Comparison of ENCODE assay signal across 1 cellular context in the genomic region with DNA sequence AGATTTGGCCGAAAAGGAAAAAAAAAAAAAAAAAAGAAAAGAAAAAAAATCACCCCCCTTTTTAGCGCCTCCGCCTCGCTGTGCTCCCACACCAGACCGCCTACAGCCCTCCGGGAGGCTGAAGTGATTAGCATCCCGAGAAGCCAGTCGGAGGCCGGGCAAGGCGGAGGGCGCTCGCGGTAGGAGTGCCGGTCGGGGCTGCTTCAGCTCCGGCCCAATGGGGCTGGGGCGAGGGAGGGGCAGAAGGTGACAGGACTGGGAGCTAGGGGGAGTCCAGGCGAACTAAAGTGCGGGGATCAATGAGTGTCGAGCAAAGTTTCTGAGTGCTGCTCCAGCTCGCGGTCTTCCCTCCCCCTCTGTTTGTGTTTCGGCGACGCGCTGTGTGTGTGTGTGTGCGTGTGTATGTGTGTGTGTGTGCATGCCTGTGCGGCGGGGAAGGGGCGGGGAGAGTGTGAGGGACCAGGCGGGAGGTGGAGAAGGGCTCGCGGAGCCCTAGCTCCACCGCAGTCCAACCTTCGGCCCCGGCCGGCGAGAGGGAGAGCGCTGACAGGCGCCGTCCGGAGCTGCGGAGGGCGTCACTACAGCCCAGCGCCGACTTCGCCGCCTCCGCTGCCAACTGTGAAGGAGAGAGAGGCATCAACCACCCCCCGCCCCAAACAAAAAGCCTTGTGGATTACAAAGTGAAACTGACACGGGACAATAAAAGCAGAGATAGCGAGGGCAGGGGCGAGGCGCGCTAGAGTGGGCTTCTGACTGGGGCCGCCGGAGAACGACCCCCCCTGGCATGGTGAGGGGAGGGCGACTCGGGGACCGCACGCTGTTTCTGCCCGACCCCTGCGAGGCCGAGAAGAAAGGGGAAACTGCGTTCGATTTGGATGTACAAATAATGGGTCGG.
TF ChIP-seq lines count a peak whose summit lies in the region.

A gene with protein sequence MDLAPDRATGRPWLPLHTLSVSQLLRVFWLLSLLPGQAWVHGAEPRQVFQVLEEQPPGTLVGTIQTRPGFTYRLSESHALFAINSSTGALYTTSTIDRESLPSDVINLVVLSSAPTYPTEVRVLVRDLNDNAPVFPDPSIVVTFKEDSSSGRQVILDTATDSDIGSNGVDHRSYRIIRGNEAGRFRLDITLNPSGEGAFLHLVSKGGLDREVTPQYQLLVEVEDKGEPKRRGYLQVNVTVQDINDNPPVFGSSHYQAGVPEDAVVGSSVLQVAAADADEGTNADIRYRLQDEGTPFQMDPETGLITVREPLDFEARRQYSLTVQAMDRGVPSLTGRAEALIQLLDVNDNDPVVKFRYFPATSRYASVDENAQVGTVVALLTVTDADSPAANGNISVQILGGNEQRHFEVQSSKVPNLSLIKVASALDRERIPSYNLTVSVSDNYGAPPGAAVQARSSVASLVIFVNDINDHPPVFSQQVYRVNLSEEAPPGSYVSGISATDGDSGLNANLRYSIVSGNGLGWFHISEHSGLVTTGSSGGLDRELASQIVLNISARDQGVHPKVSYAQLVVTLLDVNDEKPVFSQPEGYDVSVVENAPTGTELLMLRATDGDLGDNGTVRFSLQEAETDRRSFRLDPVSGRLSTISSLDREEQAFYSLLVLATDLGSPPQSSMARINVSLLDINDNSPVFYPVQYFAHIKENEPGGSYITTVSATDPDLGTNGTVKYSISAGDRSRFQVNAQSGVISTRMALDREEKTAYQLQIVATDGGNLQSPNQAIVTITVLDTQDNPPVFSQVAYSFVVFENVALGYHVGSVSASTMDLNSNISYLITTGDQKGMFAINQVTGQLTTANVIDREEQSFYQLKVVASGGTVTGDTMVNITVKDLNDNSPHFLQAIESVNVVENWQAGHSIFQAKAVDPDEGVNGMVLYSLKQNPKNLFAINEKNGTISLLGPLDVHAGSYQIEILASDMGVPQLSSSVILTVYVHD (N-terminal part only) (plus strand): TSS at position 280 of the 895 bp plus-strand sequence. CDS start 1,457 bp downstream, outside the sequence.

TF ChIP-seq in HepG2, 621 proteins besides CTCF, POLR2A, EP300 and RAD21 (continued from another document and continues in another):
- TF ChIP-seq RARA (CRISPR knock-in tag; IDR thresholded peaks at IDR 0.05) (no peak), ARID2 (CRISPR knock-in tag; IDR thresholded peaks at IDR 0.05; ENCODE audit: borderline replicate concordance) (0 out of 2 replicates have a peak, but pooled peaks have one; percentile 20), ZNF260 (CRISPR knock-in tag; IDR thresholded peaks at IDR 0.05; ENCODE audit: borderline replicate concordance, low read depth) (no peak), ZNF777 (CRISPR knock-in tag; IDR thresholded peaks at IDR 0.05) (0 out of 2 replicates have a peak, but pooled peaks have one; percentile 40), HNRNPLL (IDR thresholded peaks at IDR 0.05; ENCODE audit: low read depth, low read length, poor library complexity, severe bottlenecking) (no peak), ZNF124 (CRISPR knock-in tag; IDR thresholded peaks at IDR 0.05) (0 out of 2 replicates have a peak, but pooled peaks have one; percentile 25), PHB2 (IDR thresholded peaks at IDR 0.05; ENCODE audit: partially characterized antibody) (no peak), CREM (IDR thresholded peaks at IDR 0.05) (no peak), CREM (CRISPR knock-in tag; IDR thresholded peaks at IDR 0.05) (no peak), ZNF546 (CRISPR knock-in tag; conservative IDR thresholded peaks at IDR 0.05) (peak; percentile 84; the same call in 1 of the 2 replicates), ZNF34 (CRISPR knock-in tag; IDR thresholded peaks at IDR 0.05; ENCODE audit: borderline replicate concordance) (no peak), ELF3 (CRISPR knock-in tag; IDR thresholded peaks at IDR 0.05) (no peak; the same call in 1 of the 2 replicates), MIXL1 (CRISPR knock-in tag; IDR thresholded peaks at IDR 0.05) (peak; percentile 69), ZNF614 (CRISPR knock-in tag; IDR thresholded peaks at IDR 0.05; ENCODE audit: borderline replicate concordance) (no peak), ZNF382 (CRISPR knock-in tag; IDR thresholded peaks at IDR 0.05; ENCODE audit: borderline replicate concordance) (no peak), ZNF562 (CRISPR knock-in tag; IDR thresholded peaks at IDR 0.05; ENCODE audit: borderline replicate concordance) (no peak), ZNF451 (CRISPR knock-in tag; IDR thresholded peaks at IDR 0.05) (no peak), RNF219 (CRISPR knock-in tag; IDR thresholded peaks at IDR 0.05) (no peak), PHF20 (CRISPR knock-in tag; IDR thresholded peaks at IDR 0.05) (peak; percentile 38; the same call in 1 of the 2 replicates), RBM39 (IDR thresholded peaks at IDR 0.05; ENCODE audit: low read depth, low read length, poor library complexity, severe bottlenecking) (peak; percentile 27), YEATS2 (CRISPR knock-in tag; IDR thresholded peaks at IDR 0.05; ENCODE audit: borderline replicate concordance) (no peak), GABPB1 (CRISPR knock-in tag; IDR thresholded peaks at IDR 0.05) (peak; percentile 61), ZFY (CRISPR knock-in tag; IDR thresholded peaks at IDR 0.05) (0 out of 2 replicates have a peak, but pooled peaks have one; percentile 37), SRSF4 (IDR thresholded peaks at IDR 0.05; ENCODE audit: low read depth, low read length, poor library complexity, severe bottlenecking) (no peak), THAP7 (CRISPR knock-in tag; IDR thresholded peaks at IDR 0.05) (no peak), ZNF570 (CRISPR knock-in tag; IDR thresholded peaks at IDR 0.05; ENCODE audit: borderline replicate concordance) (no peak), U2AF1 (optimal IDR thresholded peaks at IDR 0.05; ENCODE audit: low read depth, low read length) (no peak), SRF (IDR thresholded peaks at IDR 0.05; ENCODE audit: low read depth, low read length) (no peak), BRD4 (CRISPR knock-in tag; IDR thresholded peaks at IDR 0.05) (0 out of 2 replicates have a peak, but pooled peaks have one; percentile 52), ZNF660 (CRISPR knock-in tag; IDR thresholded peaks at IDR 0.05; ENCODE audit: borderline replicate concordance, low read depth) (no peak)
- TF ChIP-seq, protein P1, sequence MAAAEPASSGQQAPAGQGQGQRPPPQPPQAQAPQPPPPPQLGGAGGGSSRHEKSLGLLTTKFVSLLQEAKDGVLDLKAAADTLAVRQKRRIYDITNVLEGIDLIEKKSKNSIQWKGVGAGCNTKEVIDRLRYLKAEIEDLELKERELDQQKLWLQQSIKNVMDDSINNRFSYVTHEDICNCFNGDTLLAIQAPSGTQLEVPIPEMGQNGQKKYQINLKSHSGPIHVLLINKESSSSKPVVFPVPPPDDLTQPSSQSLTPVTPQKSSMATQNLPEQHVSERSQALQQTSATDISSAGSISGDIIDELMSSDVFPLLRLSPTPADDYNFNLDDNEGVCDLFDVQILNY (CRISPR knock-in tag; conservative IDR thresholded peaks at IDR 0.05): no peak
- TF ChIP-seq, protein P2, sequence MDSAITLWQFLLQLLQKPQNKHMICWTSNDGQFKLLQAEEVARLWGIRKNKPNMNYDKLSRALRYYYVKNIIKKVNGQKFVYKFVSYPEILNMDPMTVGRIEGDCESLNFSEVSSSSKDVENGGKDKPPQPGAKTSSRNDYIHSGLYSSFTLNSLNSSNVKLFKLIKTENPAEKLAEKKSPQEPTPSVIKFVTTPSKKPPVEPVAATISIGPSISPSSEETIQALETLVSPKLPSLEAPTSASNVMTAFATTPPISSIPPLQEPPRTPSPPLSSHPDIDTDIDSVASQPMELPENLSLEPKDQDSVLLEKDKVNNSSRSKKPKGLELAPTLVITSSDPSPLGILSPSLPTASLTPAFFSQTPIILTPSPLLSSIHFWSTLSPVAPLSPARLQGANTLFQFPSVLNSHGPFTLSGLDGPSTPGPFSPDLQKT (CRISPR knock-in tag; IDR thresholded peaks at IDR 0.05; ENCODE audit: borderline replicate concordance): no peak
- TF ChIP-seq, protein P3, sequence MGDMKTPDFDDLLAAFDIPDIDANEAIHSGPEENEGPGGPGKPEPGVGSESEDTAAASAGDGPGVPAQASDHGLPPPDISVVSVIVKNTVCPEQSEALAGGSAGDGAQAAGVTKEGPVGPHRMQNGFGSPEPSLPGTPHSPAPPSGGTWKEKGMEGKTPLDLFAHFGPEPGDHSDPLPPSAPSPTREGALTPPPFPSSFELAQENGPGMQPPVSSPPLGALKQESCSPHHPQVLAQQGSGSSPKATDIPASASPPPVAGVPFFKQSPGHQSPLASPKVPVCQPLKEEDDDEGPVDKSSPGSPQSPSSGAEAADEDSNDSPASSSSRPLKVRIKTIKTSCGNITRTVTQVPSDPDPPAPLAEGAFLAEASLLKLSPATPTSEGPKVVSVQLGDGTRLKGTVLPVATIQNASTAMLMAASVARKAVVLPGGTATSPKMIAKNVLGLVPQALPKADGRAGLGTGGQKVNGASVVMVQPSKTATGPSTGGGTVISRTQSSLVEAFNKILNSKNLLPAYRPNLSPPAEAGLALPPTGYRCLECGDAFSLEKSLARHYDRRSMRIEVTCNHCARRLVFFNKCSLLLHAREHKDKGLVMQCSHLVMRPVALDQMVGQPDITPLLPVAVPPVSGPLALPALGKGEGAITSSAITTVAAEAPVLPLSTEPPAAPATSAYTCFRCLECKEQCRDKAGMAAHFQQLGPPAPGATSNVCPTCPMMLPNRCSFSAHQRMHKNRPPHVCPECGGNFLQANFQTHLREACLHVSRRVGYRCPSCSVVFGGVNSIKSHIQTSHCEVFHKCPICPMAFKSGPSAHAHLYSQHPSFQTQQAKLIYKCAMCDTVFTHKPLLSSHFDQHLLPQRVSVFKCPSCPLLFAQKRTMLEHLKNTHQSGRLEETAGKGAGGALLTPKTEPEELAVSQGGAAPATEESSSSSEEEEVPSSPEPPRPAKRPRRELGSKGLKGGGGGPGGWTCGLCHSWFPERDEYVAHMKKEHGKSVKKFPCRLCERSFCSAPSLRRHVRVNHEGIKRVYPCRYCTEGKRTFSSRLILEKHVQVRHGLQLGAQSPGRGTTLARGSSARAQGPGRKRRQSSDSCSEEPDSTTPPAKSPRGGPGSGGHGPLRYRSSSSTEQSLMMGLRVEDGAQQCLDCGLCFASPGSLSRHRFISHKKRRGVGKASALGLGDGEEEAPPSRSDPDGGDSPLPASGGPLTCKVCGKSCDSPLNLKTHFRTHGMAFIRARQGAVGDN (CRISPR knock-in tag; IDR thresholded peaks at IDR 0.05): peak; percentile 82
- TF ChIP-seq, protein P4, sequence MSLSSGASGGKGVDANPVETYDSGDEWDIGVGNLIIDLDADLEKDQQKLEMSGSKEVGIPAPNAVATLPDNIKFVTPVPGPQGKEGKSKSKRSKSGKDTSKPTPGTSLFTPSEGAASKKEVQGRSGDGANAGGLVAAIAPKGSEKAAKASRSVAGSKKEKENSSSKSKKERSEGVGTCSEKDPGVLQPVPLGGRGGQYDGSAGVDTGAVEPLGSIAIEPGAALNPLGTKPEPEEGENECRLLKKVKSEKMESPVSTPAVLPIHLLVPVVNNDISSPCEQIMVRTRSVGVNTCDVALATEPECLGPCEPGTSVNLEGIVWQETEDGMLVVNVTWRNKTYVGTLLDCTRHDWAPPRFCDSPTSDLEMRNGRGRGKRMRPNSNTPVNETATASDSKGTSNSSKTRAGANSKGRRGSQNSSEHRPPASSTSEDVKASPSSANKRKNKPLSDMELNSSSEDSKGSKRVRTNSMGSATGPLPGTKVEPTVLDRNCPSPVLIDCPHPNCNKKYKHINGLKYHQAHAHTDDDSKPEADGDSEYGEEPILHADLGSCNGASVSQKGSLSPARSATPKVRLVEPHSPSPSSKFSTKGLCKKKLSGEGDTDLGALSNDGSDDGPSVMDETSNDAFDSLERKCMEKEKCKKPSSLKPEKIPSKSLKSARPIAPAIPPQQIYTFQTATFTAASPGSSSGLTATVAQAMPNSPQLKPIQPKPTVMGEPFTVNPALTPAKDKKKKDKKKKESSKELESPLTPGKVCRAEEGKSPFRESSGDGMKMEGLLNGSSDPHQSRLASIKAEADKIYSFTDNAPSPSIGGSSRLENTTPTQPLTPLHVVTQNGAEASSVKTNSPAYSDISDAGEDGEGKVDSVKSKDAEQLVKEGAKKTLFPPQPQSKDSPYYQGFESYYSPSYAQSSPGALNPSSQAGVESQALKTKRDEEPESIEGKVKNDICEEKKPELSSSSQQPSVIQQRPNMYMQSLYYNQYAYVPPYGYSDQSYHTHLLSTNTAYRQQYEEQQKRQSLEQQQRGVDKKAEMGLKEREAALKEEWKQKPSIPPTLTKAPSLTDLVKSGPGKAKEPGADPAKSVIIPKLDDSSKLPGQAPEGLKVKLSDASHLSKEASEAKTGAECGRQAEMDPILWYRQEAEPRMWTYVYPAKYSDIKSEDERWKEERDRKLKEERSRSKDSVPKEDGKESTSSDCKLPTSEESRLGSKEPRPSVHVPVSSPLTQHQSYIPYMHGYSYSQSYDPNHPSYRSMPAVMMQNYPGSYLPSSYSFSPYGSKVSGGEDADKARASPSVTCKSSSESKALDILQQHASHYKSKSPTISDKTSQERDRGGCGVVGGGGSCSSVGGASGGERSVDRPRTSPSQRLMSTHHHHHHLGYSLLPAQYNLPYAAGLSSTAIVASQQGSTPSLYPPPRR (CRISPR knock-in tag; IDR thresholded peaks at IDR 0.05; ENCODE audit: borderline replicate concordance): peak; percentile 53; the same call in 1 of the 2 replicates
- TF ChIP-seq, protein P5, sequence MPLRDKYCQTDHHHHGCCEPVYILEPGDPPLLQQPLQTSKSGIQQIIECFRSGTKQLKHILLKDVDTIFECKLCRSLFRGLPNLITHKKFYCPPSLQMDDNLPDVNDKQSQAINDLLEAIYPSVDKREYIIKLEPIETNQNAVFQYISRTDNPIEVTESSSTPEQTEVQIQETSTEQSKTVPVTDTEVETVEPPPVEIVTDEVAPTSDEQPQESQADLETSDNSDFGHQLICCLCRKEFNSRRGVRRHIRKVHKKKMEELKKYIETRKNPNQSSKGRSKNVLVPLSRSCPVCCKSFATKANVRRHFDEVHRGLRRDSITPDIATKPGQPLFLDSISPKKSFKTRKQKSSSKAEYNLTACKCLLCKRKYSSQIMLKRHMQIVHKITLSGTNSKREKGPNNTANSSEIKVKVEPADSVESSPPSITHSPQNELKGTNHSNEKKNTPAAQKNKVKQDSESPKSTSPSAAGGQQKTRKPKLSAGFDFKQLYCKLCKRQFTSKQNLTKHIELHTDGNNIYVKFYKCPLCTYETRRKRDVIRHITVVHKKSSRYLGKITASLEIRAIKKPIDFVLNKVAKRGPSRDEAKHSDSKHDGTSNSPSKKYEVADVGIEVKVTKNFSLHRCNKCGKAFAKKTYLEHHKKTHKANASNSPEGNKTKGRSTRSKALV (CRISPR knock-in tag; IDR thresholded peaks at IDR 0.05): no peak; the same call in 1 of the 2 replicates
